ENCODE assay signal across 11 cellular contexts in genomic region chr13:99484405-99484981, GRCh38. TPM values are rescaled to one million over a fixed set of nuclear protein-coding genes. Genes with fewer than 3 reads are reported as not detected.
DNase-seq lines count a peak whose midpoint lies in the region; ATAC-seq and TF ChIP-seq lines count a peak whose summit lies in the region.
"Had no signal": no experiment of that assay in that cellular context is flagged by ENCODE, and none has a peak within 500 bp of the region (broad histone marks: within the 10 kb centered on the region; RNA-seq: fewer than 3 reads in every experiment).

No MANE protein-coding gene starts in this region.

- H3K4me3 Mint-ChIP-seq in activated CD4-positive, alpha-beta T cell treated with anti-CD3 and anti-CD28 coated beads, Interleukin-2, amount 10 ng/mL, durations not matched to agents 7 days and 5 days: no peak overlapping the region
- no peak overlapping the region for H3K4me3 Mint-ChIP-seq in central memory CD8-positive, alpha-beta T cell

- ATAC-seq in central memory CD8-positive, alpha-beta T cell (replicated peaks; ENCODE audit: extremely low read depth, poor library complexity, severe bottlenecking): peak; percentile 92
- ATAC-seq in PC-3: no peak
- ATAC-seq in GM18502 (IDR thresholded peaks at IDR 0.05; ENCODE audit: poor library complexity, unreplicated experiment): no peak

- POLR2A ChIA-PET in activated CD4-positive, alpha-beta T cell treated with anti-CD3 and anti-CD28 coated beads, Interleukin-2, amount 10 ng/mL, durations not matched to agents 7 days and 5 days (lab: Charles Lee): interaction anchor here (1.0 kb wide), 1 partner anchor 17 kb away, joined by 3 read pairs; no protein-coding TSS in a partner anchor
- POLR2A ChIA-PET in PC-3 (lab: Charles Lee; ENCODE audit: unreplicated experiment): no interaction called here

- no peaks in the 10 kb centered on the region for H3K9me3 ChIP-seq in neutrophil
- H3K9me3 ChIP-seq in PC-3 (ENCODE audit: low read length): no peaks in the 10 kb centered on the region

- 59 to 69% methylated on average over 6 of the region's 6 CpGs for WGBS in lower leg skin, 2 donors

- no peaks in the 10 kb centered on the region for H3F3A ChIP-seq in PC-3 (ENCODE audit: low read length, unreplicated experiment)

- TF ChIP-seq CTCF in neutrophil (IDR thresholded peaks at IDR 0.05) (no peak), PC-3 (conservative IDR thresholded peaks at IDR 0.05; ENCODE audit: low read depth, low read length) (no peak), lower leg skin (IDR thresholded peaks at IDR 0.05) (no peak)

- H2AFZ ChIP-seq in PC-3 (ENCODE audit: low read length): no peak overlapping the region

- H3K36me3 ChIP-seq in neutrophil (no peaks in the 10 kb centered on the region), PC-3 (ENCODE audit: low read depth, low read length) (no peaks in the 10 kb centered on the region)

- peaks cover 32% of the 10 kb centered on the region for H3K4me1 Mint-ChIP-seq in activated CD4-positive, alpha-beta T cell treated with anti-CD3 and anti-CD28 coated beads, Interleukin-2, amount 10 ng/mL, durations not matched to agents 7 days and 5 days
- H3K4me1 Mint-ChIP-seq in central memory CD8-positive, alpha-beta T cell: peaks cover 14% of the 10 kb centered on the region

- no peak overlapping the region for H3K4me2 ChIP-seq in PC-3 (ENCODE audit: low read length)

- H3K27me3 ChIP-seq in neutrophil (no peaks in the 10 kb centered on the region), PC-3 (ENCODE audit: low read length) (no peaks in the 10 kb centered on the region)

- CTCF ChIA-PET in activated CD4-positive, alpha-beta T cell treated with anti-CD3 and anti-CD28 coated beads, Interleukin-2, amount 10 ng/mL, durations not matched to agents 7 days and 5 days (lab: Charles Lee): interaction anchor here (0.6 to 1.2 kb wide), 3 partner anchors 8 to 213 kb away, joined by 3 to 7 read pairs (median 3); no protein-coding TSS in a partner anchor
- CTCF ChIA-PET in PC-3 (lab: Charles Lee): no interaction called here

- TF ChIP-seq POLR2A in lower leg skin (IDR thresholded peaks at IDR 0.05): no peak

- H3K79me2 ChIP-seq in PC-3 (ENCODE audit: low read length): no peaks in the 10 kb centered on the region

- H3K4me1 ChIP-seq in neutrophil (ENCODE audit: control insufficient read depth in 1 of 2, insufficient read depth in 1 of 2, low read depth in 1 of 2, low read length in 1 of 2): peaks cover 90 to 92% of the 10 kb centered on the region in 2 experiments
- no peaks in the 10 kb centered on the region for H3K4me1 ChIP-seq in PC-3 (ENCODE audit: insufficient read depth, low read length)

- H4K20me1 ChIP-seq in PC-3 (ENCODE audit: low read length): no peaks in the 10 kb centered on the region

- H3K36me3 Mint-ChIP-seq in activated CD4-positive, alpha-beta T cell treated with anti-CD3 and anti-CD28 coated beads, Interleukin-2, amount 10 ng/mL, durations not matched to agents 7 days and 5 days (ENCODE audit: low read depth): peaks cover 22% of the 10 kb centered on the region
- H3K36me3 Mint-ChIP-seq in central memory CD8-positive, alpha-beta T cell (ENCODE audit: insufficient read depth): no peaks in the 10 kb centered on the region

- peak overlapping the region; percentile 85 for H3K27ac ChIP-seq in neutrophil
- no peak overlapping the region for H3K27ac ChIP-seq in PC-3 (ENCODE audit: low read length)
- H3K27ac ChIP-seq: SJSA1 had no signal

- H3K27me3 Mint-ChIP-seq in activated CD4-positive, alpha-beta T cell treated with anti-CD3 and anti-CD28 coated beads, Interleukin-2, amount 10 ng/mL, durations not matched to agents 7 days and 5 days: no peaks in the 10 kb centered on the region
- H3K27me3 Mint-ChIP-seq in central memory CD8-positive, alpha-beta T cell: no peaks in the 10 kb centered on the region

- peak overlapping the region; percentile 19 to 51 for H3K4me3 ChIP-seq in neutrophil (ENCODE audit: low read depth in 1 of 2, low read length in 1 of 2)
- H3K4me3 ChIP-seq in PC-3 (ENCODE audit: low read length): no peak overlapping the region
- H3K4me3 ChIP-seq in lower leg skin (ENCODE audit: low read depth, poor library complexity, severe bottlenecking): no peak overlapping the region
- H3K4me3 ChIP-seq: SJSA1 had no signal

- H3K9me3 Mint-ChIP-seq in activated CD4-positive, alpha-beta T cell treated with anti-CD3 and anti-CD28 coated beads, Interleukin-2, amount 10 ng/mL, durations not matched to agents 7 days and 5 days: peaks cover 15% of the 10 kb centered on the region
- peaks cover 8% of the 10 kb centered on the region for H3K9me3 Mint-ChIP-seq in central memory CD8-positive, alpha-beta T cell

- H3K9ac ChIP-seq in PC-3 (ENCODE audit: low read length): no peak overlapping the region

- no peaks in the 10 kb centered on the region for H3K9me2 ChIP-seq in PC-3 (replicated peaks; ENCODE audit: low read length)

- peak; percentile 54 for DNase-seq in activated CD4-positive, alpha-beta T cell treated with anti-CD3 and anti-CD28 coated beads, Interleukin-2, amount 10 ng/mL, durations not matched to agents 7 days and 5 days
- DNase-seq in activated CD4-positive, alpha-beta T cell treated with anti-CD3 and anti-CD28 coated beads for 4 hours: no peak
- DNase-seq in NCI-H460 (ENCODE audit: extremely low read depth, low read depth): peak; percentile 30
- DNase-seq in central memory CD8-positive, alpha-beta T cell (ENCODE audit: low spot score in 2 of 2): peak in 1 of 2 donors; percentile 17
- no peak for DNase-seq in PC-3
- DNase-seq in lower leg skin (ENCODE audit: low spot score in 2 of 2): no peak
- DNase-seq: head of caudate nucleus, NCI-H1930 had no signal

- intact Hi-C loops in PC-3 (cut with micrococcal nuclease) (no loop called here), lower leg skin (cut with DNase I; ENCODE audit: low total_unique reads) (no loop called here)

- no TSS peak for BruUV-seq in PC-3 (replicated peaks; lab: Mats Ljungman, UMichigan)

- peak overlapping the region; percentile 28 for H3K27ac Mint-ChIP-seq in activated CD4-positive, alpha-beta T cell treated with anti-CD3 and anti-CD28 coated beads, Interleukin-2, amount 10 ng/mL, durations not matched to agents 7 days and 5 days
- H3K27ac Mint-ChIP-seq in central memory CD8-positive, alpha-beta T cell (ENCODE audit: low read depth): peak overlapping the region; percentile 63

RNA-seq across cellular contexts. Expression of gene TM9SF2, which starts 16.8 kb away (rescaled TPM):
- total RNA-seq in activated CD4-positive, alpha-beta T cell treated with anti-CD3 and anti-CD28 coated beads, Interleukin-2, amount 10 ng/mL, durations not matched to agents 7 days and 5 days: 10 to 100 TPM; 79.2 to 87.9 TPM
- 111 and 112 TPM in 2 replicates for total RNA-seq in NCI-H460 (2014; rRNA removed; shearing (Covaris generic))
- polyA plus RNA-seq in NCI-H460 (2014; cell fraction: nucleus; rRNA removed): 53.8 and 76.6 TPM in 2 replicates
- total RNA-seq in PC-3 (2014; rRNA removed) (80.7 and 84.6 TPM in 2 replicates), lower leg skin (100 to 1,000 TPM in 2 of 4 donors, 10 to 100 TPM in 2; 66.5 to 111 (median 88.0) TPM)

Comparison
In these comparisons a context has a peak if more than half of its experiments do, and no peak if none do; other contexts are left out.
1. DNase-seq: peak in activated CD4-positive, alpha-beta T cell treated with anti-CD3 and anti-CD28 coated beads, Interleukin-2, amount 10 ng/mL, durations not matched to agents 7 days and 5 days (single experiment) and NCI-H460 (single experiment); none in activated CD4-positive, alpha-beta T cell treated with anti-CD3 and anti-CD28 coated beads for 4 hours (0 of 2), PC-3 (single experiment) and lower leg skin (0 of 2).
2. H3K4me3 ChIP-seq: peak in neutrophil (2 of 2); none in PC-3 (single experiment) and lower leg skin (single experiment).